In genomic region chr2:132272713-132273112, GRCh38 we compare ENCODE assay signal across 26 cellular contexts.
"Had no signal": no experiment of that assay in that cellular context is flagged by ENCODE, and none has a peak within 500 bp of the region (broad histone marks: within the 10 kb centered on the region; RNA-seq: fewer than 3 reads in every experiment).

No MANE protein-coding gene starts in this region.

- FAIRE-seq: frontal cortex had no signal

- ATAC-seq: effector memory CD8-positive, alpha-beta T cell; esophagus mucosa; foreskin keratinocyte; gastroesophageal sphincter; heart left ventricle; left cardiac atrium; left lung; left ventricle myocardium superior; lower lobe of right lung; mucosa of descending colon had no signal

- H3K36me3 ChIP-seq: colonic mucosa, gastroesophageal sphincter, heart left ventricle, left lung, lower lobe of right lung had no signal

- H3K27ac Mint-ChIP-seq: dendritic cell treated with granulocyte-macrophage colony-stimulating factor and Interleukin-4, amounts not matched to agents 40 ng/mL and 50 ng/mL, for 4 days; effector memory CD8-positive, alpha-beta T cell; immature natural killer cell; memory B cell; mesothelial cell of epicardium; naive B cell had no signal

- H3K36me3 Mint-ChIP-seq: memory B cell, mesothelial cell of epicardium had no signal

- H3K79me2 ChIP-seq: hepatocyte had no signal

- H2AFZ ChIP-seq: hepatocyte had no signal

- H3K4me2 ChIP-seq: hepatocyte had no signal

- H3K27me3 Mint-ChIP-seq: effector memory CD8-positive, alpha-beta T cell had no signal

- H3K4me3 Mint-ChIP-seq: dendritic cell treated with granulocyte-macrophage colony-stimulating factor and Interleukin-4, amounts not matched to agents 40 ng/mL and 50 ng/mL, for 4 days; effector memory CD8-positive, alpha-beta T cell; immature natural killer cell; memory B cell; mesothelial cell of epicardium; naive B cell had no signal

- H3K4me1 ChIP-seq: colonic mucosa, left lung, lower lobe of right lung had no signal

- H3K27ac ChIP-seq: colonic mucosa, epithelial cell of prostate, foreskin keratinocyte, gastroesophageal sphincter, heart left ventricle, hepatocyte, left lung, lower lobe of right lung had no signal

- H3K4me3 ChIP-seq: colonic mucosa, gastroesophageal sphincter, heart left ventricle, hepatocyte, left lung, lower lobe of right lung, mucosa of descending colon had no signal

- H3K27me3 ChIP-seq: colonic mucosa, hepatocyte had no signal

- H3K9me3 ChIP-seq: colonic mucosa, gastroesophageal sphincter, heart left ventricle, left lung, lower lobe of right lung, mucosa of descending colon had no signal

- H3K4me1 Mint-ChIP-seq: immature natural killer cell had no signal

- DNase-seq: colonic mucosa; cortex of kidney; effector CD8-positive, alpha-beta T cell; effector memory CD8-positive, alpha-beta T cell; erythroblast; foreskin keratinocyte; heart left ventricle; hypothalamus; immature natural killer cell; islet precursor cell; left cardiac atrium; left lung; left ventricle myocardium superior; lower lobe of right lung; mammary epithelial cell; mesendoderm; mucosa of descending colon; naive B cell had no signal
